ENCODE assay signal across 37 cellular contexts in the genomic region with DNA sequence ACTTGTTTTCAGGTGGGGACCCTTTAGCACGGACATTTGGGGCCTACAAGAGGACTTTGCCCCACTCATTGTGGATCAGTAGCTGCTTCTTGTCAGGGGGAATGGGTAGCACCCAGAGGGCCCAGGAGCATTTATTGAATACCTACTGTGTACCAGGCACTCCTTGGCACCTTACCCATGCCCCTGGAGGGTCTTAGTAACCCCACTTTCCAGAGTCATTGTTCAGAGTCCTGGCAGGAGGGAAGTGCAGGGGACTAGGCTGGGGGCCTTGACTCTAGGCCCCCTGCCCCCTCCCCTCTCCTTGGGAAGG. TPM values are rescaled to one million over a fixed set of nuclear protein-coding genes. Genes with fewer than 3 reads are reported as not detected.
"Had no signal": no experiment of that assay in that cellular context is flagged by ENCODE, and none has a peak within 500 bp of the region (broad histone marks: within the 10 kb centered on the region; RNA-seq: fewer than 3 reads in every experiment).

No MANE protein-coding gene starts in this region.

- H3K27ac Mint-ChIP-seq: activated B cell treated with CpG ODN at 0.5 μM for 24 hours; activated CD4-positive, alpha-beta memory T cell treated with anti-CD3 and anti-CD28 coated beads, Interleukin-2, amount 10 ng/mL, durations not matched to agents 7 days and 5 days; activated CD4-positive, alpha-beta T cell treated with anti-CD3 and anti-CD28 coated beads, Interleukin-2, amount 10 ng/mL, durations not matched to agents 24 days and 14 days; activated CD8-positive, alpha-beta memory T cell treated with anti-CD3 and anti-CD28 coated beads, Interleukin-2, amount 10 ng/mL, durations not matched to agents 7 days and 5 days; activated CD8-positive, alpha-beta T cell treated with anti-CD3 and anti-CD28 coated beads, Interleukin-2, amount 10 ng/mL, durations not matched to agents 7 days and 5 days; activated naive CD4-positive, alpha-beta T cell treated with anti-CD3 and anti-CD28 coated beads, Interleukin-2, amount 10 ng/mL, durations not matched to agents 7 days and 5 days; activated naive CD4-positive, alpha-beta T cell treated with anti-CD3 and anti-CD28 coated beads, Interleukin-2, amount 50 U/mL, for 24 hours; activated naive CD8-positive, alpha-beta T cell; activated naive CD8-positive, alpha-beta T cell treated with anti-CD3 and anti-CD28 coated beads, Interleukin-2, amount 10 ng/mL, durations not matched to agents 7 days and 5 days; activated naive CD8-positive, alpha-beta T cell treated with anti-CD3 and anti-CD28 coated beads, Interleukin-2, amount 50 U/mL, for 24 hours; activated T-cell treated with anti-CD3 and anti-CD28 coated beads, Interleukin-2, amount 50 U/mL, for 24 hours; activated T-helper 2 cell treated with anti-CD3 and anti-CD28 coated beads, Interferon-gamma antibody, Interleukin-2, Interleukin-4, amounts not matched to agents 10 μg/mL and 5 μg/mL and 100 μg/mL, durations not matched to agents 14 hours and 24 hours and 36 hours; T-helper 1 cell treated with Interleukin-12 subunit alpha and Interleukin-12 subunit beta and Interleukin-4 antibody, amounts not matched to agents 30 μg/mL and 1 μg/mL, for 36 hours; T-helper 2 cell treated with Interferon-gamma antibody and Interleukin-4, amounts not matched to agents 5 μg/mL and 100 μg/mL, for 36 hours had no signal

- H3K36me3 ChIP-seq: brain microvascular endothelial cell, breast epithelium had no signal

- H3K9me3 ChIP-seq: body of pancreas, breast epithelium had no signal

- H3K4me3 Mint-ChIP-seq: activated B cell treated with CpG ODN at 0.5 μM for 24 hours; activated CD4-positive, alpha-beta memory T cell treated with anti-CD3 and anti-CD28 coated beads, Interleukin-2, amount 10 ng/mL, durations not matched to agents 7 days and 5 days; activated CD4-positive, alpha-beta T cell treated with anti-CD3 and anti-CD28 coated beads, Interleukin-2, amount 10 ng/mL, durations not matched to agents 24 days and 14 days; activated CD8-positive, alpha-beta memory T cell treated with anti-CD3 and anti-CD28 coated beads, Interleukin-2, amount 10 ng/mL, durations not matched to agents 7 days and 5 days; activated CD8-positive, alpha-beta T cell treated with anti-CD3 and anti-CD28 coated beads, Interleukin-2, amount 10 ng/mL, durations not matched to agents 7 days and 5 days; activated naive CD4-positive, alpha-beta T cell treated with anti-CD3 and anti-CD28 coated beads, Interleukin-2, amount 10 ng/mL, durations not matched to agents 7 days and 5 days; activated naive CD4-positive, alpha-beta T cell treated with anti-CD3 and anti-CD28 coated beads, Interleukin-2, amount 50 U/mL, for 24 hours; activated naive CD8-positive, alpha-beta T cell; activated naive CD8-positive, alpha-beta T cell treated with anti-CD3 and anti-CD28 coated beads, Interleukin-2, amount 10 ng/mL, durations not matched to agents 7 days and 5 days; activated naive CD8-positive, alpha-beta T cell treated with anti-CD3 and anti-CD28 coated beads, Interleukin-2, amount 50 U/mL, for 24 hours; activated T-cell treated with anti-CD3 and anti-CD28 coated beads, Interleukin-2, amount 50 U/mL, for 24 hours; T-helper 1 cell treated with Interleukin-12 subunit alpha and Interleukin-12 subunit beta and Interleukin-4 antibody, amounts not matched to agents 30 μg/mL and 1 μg/mL, for 36 hours; T-helper 2 cell treated with Interferon-gamma antibody and Interleukin-4, amounts not matched to agents 5 μg/mL and 100 μg/mL, for 36 hours had no signal

- DNase-seq: activated B cell treated with CpG ODN at 0.5 μM for 24 hours; activated CD4-positive, alpha-beta memory T cell treated with anti-CD3 and anti-CD28 coated beads, Interleukin-2, amount 10 ng/mL, durations not matched to agents 7 days and 5 days; activated CD4-positive, alpha-beta T cell treated with anti-CD3 and anti-CD28 coated beads for 4 hours; activated CD4-positive, alpha-beta T cell treated with anti-CD3 and anti-CD28 coated beads, Interleukin-2, amount 10 ng/mL, durations not matched to agents 24 days and 14 days; activated CD4-positive, alpha-beta T cell treated with anti-CD3 and anti-CD28 coated beads, Interleukin-2, amount 50 U/mL, for 48 hours; activated CD4-positive, CD25-positive, alpha-beta regulatory T cell treated with anti-CD3 and anti-CD28 coated beads, Interleukin-2, amount 50 U/mL, for 72 hours; activated CD8-positive, alpha-beta memory T cell treated with anti-CD3 and anti-CD28 coated beads for 24 hours; activated CD8-positive, alpha-beta memory T cell treated with anti-CD3 and anti-CD28 coated beads, Interleukin-2, amount 10 ng/mL, durations not matched to agents 7 days and 5 days; activated CD8-positive, alpha-beta memory T cell treated with anti-CD3 and anti-CD28 coated beads, Interleukin-2, amount 50 U/mL, for 48 hours; activated CD8-positive, alpha-beta T cell treated with anti-CD3 and anti-CD28 coated beads, Interleukin-2, amount 10 ng/mL, durations not matched to agents 7 days and 5 days; activated effector memory CD4-positive, alpha-beta T cell treated with Interleukin-2 at 50 U/mL for 16 hours; activated gamma-delta T cell; activated naive CD4-positive, alpha-beta T cell treated with anti-CD3 and anti-CD28 coated beads, Interleukin-2, amount 10 ng/mL, durations not matched to agents 7 days and 5 days; activated naive CD4-positive, alpha-beta T cell treated with Interleukin-2 at 50 U/mL for 16 hours; activated naive CD8-positive, alpha-beta T cell treated with anti-CD3 and anti-CD28 coated beads, Interleukin-2, amount 10 ng/mL, durations not matched to agents 7 days and 5 days; activated naive CD8-positive, alpha-beta T cell treated with anti-CD3 and anti-CD28 coated beads, Interleukin-2, amount 50 U/mL, for 24 hours; activated T-cell treated with anti-CD3 and anti-CD28 coated beads, Interleukin-2, amount 50 U/mL, for 24 hours; activated T-cell treated with anti-CD3 and anti-CD28 coated beads, Interleukin-2, amount 50 U/mL, for 48 hours; aorta; body of pancreas; brain microvascular endothelial cell; central memory CD4-positive, alpha-beta T cell; T-helper 1 cell; T-helper 2 cell; T-helper 9 cell had no signal

- FAIRE-seq: astrocyte, TTC549 had no signal

- H3K4me3 ChIP-seq: body of pancreas, breast epithelium had no signal

- H3K27me3 ChIP-seq: body of pancreas, brain microvascular endothelial cell, breast epithelium had no signal

- ATAC-seq: activated CD8-positive, alpha-beta memory T cell treated with anti-CD3 and anti-CD28 coated beads, Interleukin-2, amount 10 ng/mL, durations not matched to agents 7 days and 5 days; activated CD8-positive, alpha-beta T cell treated with anti-CD3 and anti-CD28 coated beads, Interleukin-2, amount 10 ng/mL, durations not matched to agents 7 days and 5 days; activated naive CD8-positive, alpha-beta T cell treated with anti-CD3 and anti-CD28 coated beads, Interleukin-2, amount 50 U/mL, for 24 hours; body of pancreas had no signal

- H3K27ac ChIP-seq: body of pancreas, brain microvascular endothelial cell, breast epithelium, VCaP had no signal

- H3K9me3 Mint-ChIP-seq: activated B cell treated with CpG ODN at 0.5 μM for 24 hours; activated CD4-positive, alpha-beta memory T cell treated with anti-CD3 and anti-CD28 coated beads, Interleukin-2, amount 10 ng/mL, durations not matched to agents 7 days and 5 days; activated CD4-positive, alpha-beta T cell treated with anti-CD3 and anti-CD28 coated beads, Interleukin-2, amount 10 ng/mL, durations not matched to agents 24 days and 14 days; activated naive CD4-positive, alpha-beta T cell treated with anti-CD3 and anti-CD28 coated beads, Interleukin-2, amount 10 ng/mL, durations not matched to agents 7 days and 5 days; activated naive CD4-positive, alpha-beta T cell treated with anti-CD3 and anti-CD28 coated beads, Interleukin-2, amount 50 U/mL, for 24 hours; activated naive CD8-positive, alpha-beta T cell treated with anti-CD3 and anti-CD28 coated beads, Interleukin-2, amount 10 ng/mL, durations not matched to agents 7 days and 5 days; activated naive CD8-positive, alpha-beta T cell treated with anti-CD3 and anti-CD28 coated beads, Interleukin-2, amount 50 U/mL, for 24 hours; activated T-cell treated with anti-CD3 and anti-CD28 coated beads, Interleukin-2, amount 50 U/mL, for 24 hours; activated T-helper 2 cell treated with anti-CD3 and anti-CD28 coated beads, Interferon-gamma antibody, Interleukin-2, Interleukin-4, amounts not matched to agents 10 μg/mL and 5 μg/mL and 100 μg/mL, durations not matched to agents 14 hours and 24 hours and 36 hours; T-helper 1 cell treated with Interleukin-12 subunit alpha and Interleukin-12 subunit beta and Interleukin-4 antibody, amounts not matched to agents 30 μg/mL and 1 μg/mL, for 36 hours; T-helper 2 cell treated with Interferon-gamma antibody and Interleukin-4, amounts not matched to agents 5 μg/mL and 100 μg/mL, for 36 hours had no signal

- H3K36me3 Mint-ChIP-seq: activated CD8-positive, alpha-beta memory T cell treated with anti-CD3 and anti-CD28 coated beads, Interleukin-2, amount 10 ng/mL, durations not matched to agents 7 days and 5 days; activated naive CD4-positive, alpha-beta T cell treated with anti-CD3 and anti-CD28 coated beads, Interleukin-2, amount 10 ng/mL, durations not matched to agents 7 days and 5 days; activated naive CD4-positive, alpha-beta T cell treated with anti-CD3 and anti-CD28 coated beads, Interleukin-2, amount 50 U/mL, for 24 hours; activated naive CD8-positive, alpha-beta T cell; activated naive CD8-positive, alpha-beta T cell treated with anti-CD3 and anti-CD28 coated beads, Interleukin-2, amount 10 ng/mL, durations not matched to agents 7 days and 5 days had no signal

RNA-seq across cellular contexts. Expression of gene CIBAR2, which starts 21.0 kb away (rescaled TPM):
- total RNA-seq: activated B cell treated with CpG ODN at 0.5 μM for 24 hours; activated CD4-positive, alpha-beta memory T cell treated with anti-CD3 and anti-CD28 coated beads, Interleukin-2, amount 10 ng/mL, durations not matched to agents 7 days and 5 days; activated CD4-positive, alpha-beta T cell treated with anti-CD3 and anti-CD28 coated beads, Interleukin-2, amount 10 ng/mL, durations not matched to agents 24 days and 14 days; activated CD8-positive, alpha-beta memory T cell treated with anti-CD3 and anti-CD28 coated beads, Interleukin-2, amount 10 ng/mL, durations not matched to agents 7 days and 5 days; activated CD8-positive, alpha-beta T cell treated with anti-CD3 and anti-CD28 coated beads, Interleukin-2, amount 10 ng/mL, durations not matched to agents 7 days and 5 days; activated naive CD8-positive, alpha-beta T cell treated with anti-CD3 and anti-CD28 coated beads, Interleukin-2, amount 10 ng/mL, durations not matched to agents 7 days and 5 days; activated T-helper 2 cell treated with anti-CD3 and anti-CD28 coated beads, Interferon-gamma antibody, Interleukin-2, Interleukin-4, amounts not matched to agents 10 μg/mL and 5 μg/mL and 100 μg/mL, durations not matched to agents 14 hours and 24 hours and 36 hours; astrocyte; body of pancreas; breast epithelium; cardiac septum; cerebellum had no signal
- polyA plus RNA-seq: adipose tissue, aorta had no signal
